Comparison of ENCODE assay signal across 1 cellular context in genomic region chr13:75537401-75538365, GRCh38.
TF ChIP-seq lines count a peak whose summit lies in the region.

TSS of gene COMMD6 (minus strand) at chr13:75537841. CDS start at chr13:75537805, 36 bp downstream.

TF ChIP-seq in HEK293, 187 proteins besides CTCF, POLR2A, EP300 and RAD21 (continued from another document and continues in another):
- no peak for TF ChIP-seq REST (tag by site-specific recombination; IDR thresholded peaks at IDR 0.05)
- TF ChIP-seq ZNF112 (tag by site-specific recombination; IDR thresholded peaks at IDR 0.05): no peak
- TF ChIP-seq ZNF449 (tag by site-specific recombination; IDR thresholded peaks at IDR 0.05): peak; percentile 88
- TF ChIP-seq ZNF768 (tag by site-specific recombination; IDR thresholded peaks at IDR 0.05): no peak
- TF ChIP-seq ZIC2 (tag by site-specific recombination; IDR thresholded peaks at IDR 0.05): 0 out of 2 replicates have a peak, but pooled peaks have one; percentile 25
- TF ChIP-seq ZNF354C (tag by site-specific recombination; IDR thresholded peaks at IDR 0.05; ENCODE audit: borderline replicate concordance, low read depth): no peak
- peak; percentile 57; the same call in 1 of the 2 replicates for TF ChIP-seq ZNF518A (tag by site-specific recombination; conservative IDR thresholded peaks at IDR 0.05; ENCODE audit: low read depth)
- no peak for TF ChIP-seq ZNF670 (tag by site-specific recombination; IDR thresholded peaks at IDR 0.05; ENCODE audit: low read depth)
- TF ChIP-seq SCRT2 (tag by site-specific recombination; IDR thresholded peaks at IDR 0.05): no peak
- TF ChIP-seq ZNF248 (tag by site-specific recombination; IDR thresholded peaks at IDR 0.05): no peak
- peak; percentile 63 for TF ChIP-seq ZBTB11 (tag by site-specific recombination; conservative IDR thresholded peaks at IDR 0.05; ENCODE audit: low read depth)
- TF ChIP-seq ZNF157 (tag by site-specific recombination; IDR thresholded peaks at IDR 0.05): no peak
- peak; percentile 28 for TF ChIP-seq SETDB1 (IDR thresholded peaks at IDR 0.05; ENCODE audit: insufficient read length, low read length)
- no peak for TF ChIP-seq ZNF837 (tag by site-specific recombination; IDR thresholded peaks at IDR 0.05)
- no peak; the same call in 1 of the 2 replicates for TF ChIP-seq ZNF394 (tag by site-specific recombination; IDR thresholded peaks at IDR 0.05; ENCODE audit: borderline replicate concordance)
- no peak for TF ChIP-seq ATF2 (tag by site-specific recombination; IDR thresholded peaks at IDR 0.05; ENCODE audit: low read depth)
- TF ChIP-seq ZNF292 (tag by site-specific recombination; IDR thresholded peaks at IDR 0.05; ENCODE audit: borderline replicate concordance, low read depth): no peak
- no peak for TF ChIP-seq YY2 (tag by site-specific recombination; IDR thresholded peaks at IDR 0.05)
- TF ChIP-seq ZBTB1 (tag by site-specific recombination; IDR thresholded peaks at IDR 0.05): no peak
- TF ChIP-seq ZNF302 (tag by site-specific recombination; IDR thresholded peaks at IDR 0.05; ENCODE audit: low read depth): no peak
- no peak for TF ChIP-seq ZNF202 (tag by site-specific recombination; IDR thresholded peaks at IDR 0.05; ENCODE audit: borderline replicate concordance)
- no peak for TF ChIP-seq ZNF558 (tag by site-specific recombination; IDR thresholded peaks at IDR 0.05)
- TF ChIP-seq ZNF560 (tag by site-specific recombination; IDR thresholded peaks at IDR 0.05; ENCODE audit: borderline replicate concordance): no peak
- TF ChIP-seq SCRT1 (tag by site-specific recombination; IDR thresholded peaks at IDR 0.05; ENCODE audit: borderline replicate concordance): no peak
- TF ChIP-seq WT1 (tag by site-specific recombination; IDR thresholded peaks at IDR 0.05): no peak; the same call in 1 of the 2 replicates
- no peak for TF ChIP-seq ZNF585B (tag by site-specific recombination; IDR thresholded peaks at IDR 0.05)
- TF ChIP-seq ZNF138 (tag by site-specific recombination; IDR thresholded peaks at IDR 0.05; ENCODE audit: borderline replicate concordance): no peak
- peak; percentile 41; the same call in 1 of the 2 replicates for TF ChIP-seq ZNF76 (tag by site-specific recombination; IDR thresholded peaks at IDR 0.05; ENCODE audit: borderline replicate concordance, low read depth)
- TF ChIP-seq PRDM10 (tag by site-specific recombination; IDR thresholded peaks at IDR 0.05): peak; percentile 99
- TF ChIP-seq ZNF843 (tag by site-specific recombination; IDR thresholded peaks at IDR 0.05): no peak
- no peak for TF ChIP-seq ZNF16 (tag by site-specific recombination; IDR thresholded peaks at IDR 0.05; ENCODE audit: low read depth)
- no peak for TF ChIP-seq ZSCAN18 (tag by site-specific recombination; IDR thresholded peaks at IDR 0.05)
- no peak for TF ChIP-seq GLI2 (tag by site-specific recombination; IDR thresholded peaks at IDR 0.05; ENCODE audit: borderline replicate concordance, low read depth)
- TF ChIP-seq KLF7 (tag by site-specific recombination; IDR thresholded peaks at IDR 0.05; ENCODE audit: borderline replicate concordance): no peak
- no peak for TF ChIP-seq ZNF211 (tag by site-specific recombination; IDR thresholded peaks at IDR 0.05; ENCODE audit: low read depth)
- no peak for TF ChIP-seq ZNF2 (tag by site-specific recombination; IDR thresholded peaks at IDR 0.05)
- TF ChIP-seq ZNF23 (tag by site-specific recombination; IDR thresholded peaks at IDR 0.05; ENCODE audit: borderline replicate concordance): no peak
- TF ChIP-seq ZNF169 (tag by site-specific recombination; IDR thresholded peaks at IDR 0.05): no peak
- 0 out of 2 replicates have a peak, but pooled peaks have one; percentile 77 for TF ChIP-seq KLF16 (tag by site-specific recombination; IDR thresholded peaks at IDR 0.05)
- TF ChIP-seq OVOL3 (tag by site-specific recombination; IDR thresholded peaks at IDR 0.05): no peak
- TF ChIP-seq ZNF792 (tag by site-specific recombination; IDR thresholded peaks at IDR 0.05): peak; percentile 24; the same call in 1 of the 2 replicates
- TF ChIP-seq MEIS1 (CRISPR knock-in tag; IDR thresholded peaks at IDR 0.05; ENCODE audit: borderline replicate concordance): no peak
- TF ChIP-seq BCL11B (tag by site-specific recombination; IDR thresholded peaks at IDR 0.05; ENCODE audit: low read depth): no peak
